In genomic region chr10:102620615-102621417, GRCh38 we compare ENCODE assay signal across 12 cellular contexts. TPM values are rescaled to one million over a fixed set of nuclear protein-coding genes. Genes with fewer than 3 reads are reported as not detected.
DNase-seq lines count a peak whose midpoint lies in the region; ATAC-seq and TF ChIP-seq lines count a peak whose summit lies in the region.
"Had no signal": no experiment of that assay in that cellular context is flagged by ENCODE, and none has a peak within 500 bp of the region (broad histone marks: within the 10 kb centered on the region; RNA-seq: fewer than 3 reads in every experiment).

No MANE protein-coding gene starts in this region.

- peaks cover 22% of the 10 kb centered on the region for H3K36me3 Mint-ChIP-seq in activated T-cell treated with anti-CD3 and anti-CD28 coated beads, Interleukin-2, amount 50 U/mL, for 24 hours (ENCODE audit: low read depth)
- H3K36me3 Mint-ChIP-seq in progenitor cell of endocrine pancreas (ENCODE audit: insufficient read depth) = peaks cover 9% of the 10 kb centered on the region

- H3K36me3 ChIP-seq in heart right ventricle (peaks cover 0 to 36% (median 0%) of the 10 kb centered on the region in 9 donors), aorta (ENCODE audit: control insufficient read depth in 1 of 2, insufficient read depth in 2 of 2, low read length in 1 of 2) (no peaks in the 10 kb centered on the region)

- H3K27ac ChIP-seq in heart right ventricle (peak overlapping the region; percentile 31 to 89 (median 80)), aorta (ENCODE audit: low read depth in 1 of 2, low read length in 2 of 2) (peak overlapping the region in 1 of 2 donors; percentile 65)

- H3K27me3 ChIP-seq in heart right ventricle = no peaks in the 10 kb centered on the region
- no peaks in the 10 kb centered on the region for H3K27me3 ChIP-seq in aorta (ENCODE audit: control insufficient read depth in 1 of 2, insufficient read depth in 2 of 2, low read length in 1 of 2)

- ATAC-seq in heart right ventricle (peak; percentile 33 to 76 (median 48)), aorta (ENCODE audit: low FRiP score) (peak; percentile 61), GM19452 (IDR thresholded peaks at IDR 0.05; ENCODE audit: unreplicated experiment) (no peak)

- H3K4me3 ChIP-seq in heart right ventricle = peak overlapping the region in 3 of 10 donors; percentile 19 to 21 (median 19)
- H3K4me3 ChIP-seq in aorta (ENCODE audit: low read length in 2 of 2) = no peak overlapping the region

- WGBS in heart right ventricle, 2 donors = 47 to 57% methylated on average over 14 of the region's 14 CpGs
- WGBS in aorta, 2 donors = 8 to 13% methylated on average over 14 of the region's 14 CpGs

- intact Hi-C loops in heart right ventricle (cut with DNase I) = no loop called here
- intact Hi-C loops in aorta (cut with DNase I) = no loop called here

- H3K9me3 ChIP-seq in heart right ventricle = no peaks in the 10 kb centered on the region
- H3K9me3 ChIP-seq in aorta (ENCODE audit: control insufficient read depth, low read length) = no peaks in the 10 kb centered on the region

- no peaks in the 10 kb centered on the region for H3K9me3 Mint-ChIP-seq in activated T-cell treated with anti-CD3 and anti-CD28 coated beads, Interleukin-2, amount 50 U/mL, for 24 hours
- no peaks in the 10 kb centered on the region for H3K9me3 Mint-ChIP-seq in progenitor cell of endocrine pancreas (ENCODE audit: low read depth)

- peaks cover 33 to 81% (median 59%) of the 10 kb centered on the region in 9 donors for H3K4me1 ChIP-seq in heart right ventricle
- H3K4me1 ChIP-seq in aorta (ENCODE audit: control insufficient read depth in 1 of 2, insufficient read depth in 2 of 2, low read length in 2 of 2) = peaks cover under 1 to 2% of the 10 kb centered on the region in 2 donors

- TF ChIP-seq CTCF in heart right ventricle (IDR thresholded peaks at IDR 0.05) (no peak), progenitor cell of endocrine pancreas (IDR thresholded peaks at IDR 0.05; ENCODE audit: unreplicated experiment) (no peak)

- no peak for DNase-seq in activated T-cell treated with anti-CD3 and anti-CD28 coated beads, Interleukin-2, amount 50 U/mL, for 24 hours
- no peak for DNase-seq in activated T-cell treated with anti-CD3 and anti-CD28 coated beads, Interleukin-2, amount 50 U/mL, for 1 hour
- DNase-seq in heart right ventricle (no peak), progenitor cell of endocrine pancreas (ENCODE audit: low spot score, unreplicated experiment) (no peak), aorta (peak; percentile 77), DMS53 treated with DMSO at 0.1 percent for 48 hours (lab: John Stamatoyannopoulos, UW; ENCODE audit: unreplicated experiment) (no peak), mesenteric fat pad (ENCODE audit: low spot score) (no peak)
- DNase-seq: activated CD4-positive, CD25-positive, alpha-beta regulatory T cell; activated naive CD4-positive, alpha-beta T cell treated with Interleukin-2 at 50 U/mL for 16 hours; MV-4-11; SIG-M5 had no signal

- no peaks in the 10 kb centered on the region for H3K27me3 Mint-ChIP-seq in activated T-cell treated with anti-CD3 and anti-CD28 coated beads, Interleukin-2, amount 50 U/mL, for 24 hours
- no peaks in the 10 kb centered on the region for H3K27me3 Mint-ChIP-seq in progenitor cell of endocrine pancreas

- peaks cover 6% of the 10 kb centered on the region for H3K4me1 Mint-ChIP-seq in activated T-cell treated with anti-CD3 and anti-CD28 coated beads, Interleukin-2, amount 50 U/mL, for 24 hours (ENCODE audit: low read depth)
- H3K4me1 Mint-ChIP-seq in progenitor cell of endocrine pancreas (ENCODE audit: low read depth) = peaks cover 19% of the 10 kb centered on the region

- H3K4me3 Mint-ChIP-seq in activated T-cell treated with anti-CD3 and anti-CD28 coated beads, Interleukin-2, amount 50 U/mL, for 24 hours = no peak overlapping the region
- H3K4me3 Mint-ChIP-seq in progenitor cell of endocrine pancreas (ENCODE audit: low read depth) = no peak overlapping the region

- peak overlapping the region; percentile 74 for H3K27ac Mint-ChIP-seq in activated T-cell treated with anti-CD3 and anti-CD28 coated beads, Interleukin-2, amount 50 U/mL, for 24 hours
- H3K27ac Mint-ChIP-seq in progenitor cell of endocrine pancreas = peak overlapping the region; percentile 89

RNA-seq across cellular contexts. Expression of gene TRIM8, which starts 23.5 kb away (rescaled TPM):
- 100 to 1,000 TPM in 4 of 10 donors, 10 to 100 TPM in 6; 82.6 to 147 (median 90.4) TPM for total RNA-seq in heart right ventricle
- 10 to 100 TPM; 27.9 to 67.0 TPM for polyA plus RNA-seq in heart right ventricle
- 66.1 and 69.1 TPM in 2 replicates for total RNA-seq in progenitor cell of endocrine pancreas
- total RNA-seq in aorta = 100 to 1,000 TPM; 126 to 189 TPM
- 10 to 100 TPM; 40.6 to 72.4 TPM for polyA plus RNA-seq in aorta
- 146 TPM for total RNA-seq in mesenteric fat pad

Comparison
In these comparisons a context has a peak if more than half of its experiments do, and no peak if none do; other contexts are left out.
1. DNase-seq: peak in aorta (2 of 2); none in activated T-cell treated with anti-CD3 and anti-CD28 coated beads, Interleukin-2, amount 50 U/mL, for 24 hours (single experiment), activated T-cell treated with anti-CD3 and anti-CD28 coated beads, Interleukin-2, amount 50 U/mL, for 1 hour (single experiment), heart right ventricle (0 of 2), progenitor cell of endocrine pancreas (single experiment), DMS53 treated with DMSO at 0.1 percent for 48 hours (single experiment) and mesenteric fat pad (single experiment).